Comparison of ENCODE assay signal across 28 cellular contexts in genomic region chr4:7839856-7840255, GRCh38.
"Had no signal": no experiment of that assay in that cellular context is flagged by ENCODE, and none has a peak within 500 bp of the region (broad histone marks: within the 10 kb centered on the region; RNA-seq: fewer than 3 reads in every experiment).

No MANE protein-coding gene starts in this region.

- H3K27me3 Mint-ChIP-seq: activated CD4-positive, alpha-beta T cell treated with anti-CD3 and anti-CD28 coated beads for 36 hours; activated CD8-positive, alpha-beta memory T cell treated with anti-CD3 and anti-CD28 coated beads, Interleukin-2, amount 10 ng/mL, durations not matched to agents 7 days and 5 days; activated naive CD8-positive, alpha-beta T cell; brain; stimulated activated naive CD8-positive, alpha-beta T cell treated with anti-CD3 and anti-CD28 coated beads, Interleukin-15, amount 100 ng/mL, for 72 hours had no signal

- H3K9me3 Mint-ChIP-seq: activated T-helper 2 cell treated with anti-CD3 and anti-CD28 coated beads, Interferon-gamma antibody, Interleukin-2, Interleukin-4, amounts not matched to agents 10 μg/mL and 5 μg/mL and 100 μg/mL, durations not matched to agents 14 hours and 24 hours and 36 hours; brain; stimulated activated memory B cell treated with anti-CD40 and anti-IgM and Interleukin-4, amounts not matched to agents 10 μg/mL and 1 μg/mL and 100 μg/mL, for 72 hours; stimulated activated naive CD8-positive, alpha-beta T cell treated with anti-CD3 and anti-CD28 coated beads, Interleukin-15, amount 100 ng/mL, for 72 hours had no signal

- H3K4me1 Mint-ChIP-seq: stimulated activated memory B cell treated with anti-CD40 and anti-IgM and Interleukin-4, amounts not matched to agents 10 μg/mL and 1 μg/mL and 100 μg/mL, for 72 hours had no signal

- H3K27ac Mint-ChIP-seq: activated CD4-positive, alpha-beta T cell treated with anti-CD3 and anti-CD28 coated beads for 36 hours; activated CD8-positive, alpha-beta memory T cell treated with anti-CD3 and anti-CD28 coated beads, Interleukin-2, amount 10 ng/mL, durations not matched to agents 7 days and 5 days; activated CD8-positive, alpha-beta T cell treated with anti-CD3 and anti-CD28 coated beads, Interleukin-2, amount 10 ng/mL, durations not matched to agents 7 days and 5 days; activated naive CD8-positive, alpha-beta T cell; activated T-helper 2 cell treated with anti-CD3 and anti-CD28 coated beads, Interferon-gamma antibody, Interleukin-2, Interleukin-4, amounts not matched to agents 10 μg/mL and 5 μg/mL and 100 μg/mL, durations not matched to agents 14 hours and 24 hours and 36 hours; stimulated activated memory B cell treated with anti-CD40 and anti-IgM and Interleukin-4, amounts not matched to agents 10 μg/mL and 1 μg/mL and 100 μg/mL, for 72 hours had no signal

- H3K36me3 Mint-ChIP-seq: stimulated activated memory B cell treated with anti-CD40 and anti-IgM and Interleukin-4, amounts not matched to agents 10 μg/mL and 1 μg/mL and 100 μg/mL, for 72 hours had no signal

- H3K4me3 Mint-ChIP-seq: activated CD4-positive, alpha-beta T cell treated with anti-CD3 and anti-CD28 coated beads for 36 hours; activated CD8-positive, alpha-beta memory T cell treated with anti-CD3 and anti-CD28 coated beads, Interleukin-2, amount 10 ng/mL, durations not matched to agents 7 days and 5 days; activated CD8-positive, alpha-beta T cell treated with anti-CD3 and anti-CD28 coated beads, Interleukin-2, amount 10 ng/mL, durations not matched to agents 7 days and 5 days; activated naive CD8-positive, alpha-beta T cell; brain; naive thymus-derived CD8-positive, alpha-beta T cell; stimulated activated memory B cell treated with anti-CD40 and anti-IgM and Interleukin-4, amounts not matched to agents 10 μg/mL and 1 μg/mL and 100 μg/mL, for 72 hours; stimulated activated naive CD8-positive, alpha-beta T cell treated with anti-CD3 and anti-CD28 coated beads, Interleukin-15, amount 100 ng/mL, for 72 hours had no signal

- FAIRE-seq: endothelial cell of umbilical vein, small intestine had no signal

- H3K36me3 ChIP-seq: ascending aorta, thyroid gland had no signal

- H3K9me3 ChIP-seq: ascending aorta, heart right ventricle, lower lobe of right lung, thyroid gland, upper lobe of right lung had no signal

- H3K27ac ChIP-seq: heart right ventricle, lower lobe of right lung, thyroid gland, upper lobe of right lung had no signal

- ATAC-seq: activated CD4-positive, alpha-beta T cell treated with anti-CD3 and anti-CD28 coated beads for 36 hours; activated CD8-positive, alpha-beta memory T cell treated with anti-CD3 and anti-CD28 coated beads, Interleukin-2, amount 10 ng/mL, durations not matched to agents 7 days and 5 days; activated CD8-positive, alpha-beta T cell treated with anti-CD3 and anti-CD28 coated beads, Interleukin-2, amount 10 ng/mL, durations not matched to agents 7 days and 5 days; esophagus mucosa; foreskin keratinocyte; heart right ventricle; lower lobe of right lung; naive thymus-derived CD8-positive, alpha-beta T cell; sciatic nerve; stimulated activated memory B cell treated with anti-CD40 and anti-IgM and Interleukin-4, amounts not matched to agents 10 μg/mL and 1 μg/mL and 100 μg/mL, for 72 hours; stimulated activated naive CD8-positive, alpha-beta T cell treated with anti-CD3 and anti-CD28 coated beads, Interleukin-15, amount 100 ng/mL, for 72 hours; upper lobe of right lung had no signal

- H3K27me3 ChIP-seq: ascending aorta, foreskin keratinocyte, heart right ventricle, thyroid gland, upper lobe of right lung had no signal

- DNase-seq: activated CD4-positive, alpha-beta T cell treated with anti-CD3 and anti-CD28 coated beads for 36 hours; activated CD4-positive, CD25-positive, alpha-beta regulatory T cell; activated CD8-positive, alpha-beta memory T cell treated with anti-CD3 and anti-CD28 coated beads, Interleukin-2, amount 10 ng/mL, durations not matched to agents 7 days and 5 days; activated CD8-positive, alpha-beta T cell treated with anti-CD3 and anti-CD28 coated beads, Interleukin-2, amount 10 ng/mL, durations not matched to agents 7 days and 5 days; activated naive CD4-positive, alpha-beta T cell; activated T-cell treated with anti-CD3 and anti-CD28 coated beads, Interleukin-2, amount 50 U/mL, for 48 hours; caudate nucleus; foreskin keratinocyte; heart right ventricle; kidney glomerular epithelial cell; lower lobe of right lung; mesenchymal stem cell; naive thymus-derived CD8-positive, alpha-beta T cell; small intestine; stimulated activated CD4-positive, alpha-beta T cell treated with anti-CD3 and anti-CD28 coated beads, Interleukin-1b, Interleukin-23, amount 100 ng/mL, for 48 hours; stimulated activated CD4-positive, alpha-beta T cell treated with anti-CD3 and anti-CD28 coated beads, Interleukin-4, amount 100 ng/mL, for 4 hours; stimulated activated CD8-positive, alpha-beta memory T cell treated with anti-CD3 and anti-CD28 coated beads, Interleukin-4, amount 100 ng/mL, for 48 hours; stimulated activated naive CD8-positive, alpha-beta T cell treated with anti-CD3 and anti-CD28 coated beads, Interleukin-15, amount 100 ng/mL, for 72 hours; thyroid gland; upper lobe of right lung had no signal

- H3K4me3 ChIP-seq: ascending aorta, heart right ventricle, lower lobe of right lung, thyroid gland, upper lobe of right lung had no signal
